ENCODE assay signal across 12 cellular contexts in genomic region chr2:39851251-39851650, GRCh38.
DNase-seq lines count a peak whose midpoint lies in the region; ATAC-seq and TF ChIP-seq lines count a peak whose summit lies in the region.
"Had no signal": no experiment of that assay in that cellular context is flagged by ENCODE, and none has a peak within 500 bp of the region (broad histone marks: within the 10 kb centered on the region; RNA-seq: fewer than 3 reads in every experiment).

No MANE protein-coding gene starts in this region.

- H3K23ac ChIP-seq in trophoblast cell (ENCODE audit: low read length), result no peak overlapping the region

- H3K18ac ChIP-seq in trophoblast cell (ENCODE audit: low read length), result no peak overlapping the region

- H3K27me3 ChIP-seq in adipocyte (replicated peaks; ENCODE audit: control insufficient read depth, insufficient read depth, low read length) (no peaks in the 10 kb centered on the region), trophoblast cell (ENCODE audit: insufficient read depth, low read length) (no peaks in the 10 kb centered on the region), thyroid gland (no peaks in the 10 kb centered on the region)
- H3K27me3 ChIP-seq: colonic mucosa, stomach had no signal

- no peak for TF ChIP-seq POLR2A in thyroid gland (IDR thresholded peaks at IDR 0.05)

- H2BK12ac ChIP-seq in trophoblast cell (ENCODE audit: low read length), result no peak overlapping the region

- no peak overlapping the region for H2BK5ac ChIP-seq in trophoblast cell (ENCODE audit: low read depth, low read length, poor library complexity)

- H3K36me3 ChIP-seq in adipocyte (ENCODE audit: control insufficient read depth, insufficient read depth, low read length, severe bottlenecking) (no peaks in the 10 kb centered on the region), trophoblast cell (ENCODE audit: control insufficient read depth in 1 of 2, insufficient read depth in 2 of 2, low read length in 2 of 2) (no peaks in the 10 kb centered on the region), thyroid gland (no peaks in the 10 kb centered on the region)
- H3K36me3 ChIP-seq: colonic mucosa, stomach had no signal

- no peak overlapping the region for H3K4ac ChIP-seq in trophoblast cell (ENCODE audit: low read depth, low read length)

- intact Hi-C loops in thyroid gland (cut with DNase I), result no loop called here

- H3K4me2 ChIP-seq in trophoblast cell (ENCODE audit: low read length), result no peak overlapping the region

- H4K12ac ChIP-seq in trophoblast cell (ENCODE audit: low read depth, low read length), result no peak overlapping the region

- DNase-seq in adipocyte (ENCODE audit: low read depth) (peak; percentile 18), trophoblast cell (peak; percentile 9 to 71), OCI-M2 (lab: John Stamatoyannopoulos, UW; ENCODE audit: unreplicated experiment) (no peak), thyroid gland (no peak), NCI-H1105 treated with DMSO at 0.1 percent for 48 hours (lab: John Stamatoyannopoulos, UW) (no peak), HUDEP-2 (lab: John Stamatoyannopoulos, UW; ENCODE audit: unreplicated experiment in 76 of 76) (no peak)
- DNase-seq: CD8-positive, alpha-beta memory T cell; colonic mucosa; NCI-H526; stomach had no signal

- no peak for TF ChIP-seq CTCF in thyroid gland (IDR thresholded peaks at IDR 0.05)

- H3K79me1 ChIP-seq in trophoblast cell (ENCODE audit: low read length), result no peaks in the 10 kb centered on the region

- no peak overlapping the region for H4K91ac ChIP-seq in trophoblast cell (ENCODE audit: low read depth, low read length)

- H3K27ac ChIP-seq in trophoblast cell (ENCODE audit: low read depth, low read length) (no peak overlapping the region), thyroid gland (no peak overlapping the region)
- H3K27ac ChIP-seq: colonic mucosa, stomach had no signal

- H4K8ac ChIP-seq in trophoblast cell (ENCODE audit: low read depth, low read length), result no peak overlapping the region

- H3K4me3 ChIP-seq in adipocyte (ENCODE audit: low read length) (peak overlapping the region; percentile 15), trophoblast cell (ENCODE audit: low read depth, low read length) (no peak overlapping the region), thyroid gland (replicated peaks in 1 of 3) (no peak overlapping the region)
- H3K4me3 ChIP-seq: colonic mucosa, stomach had no signal

- no peaks in the 10 kb centered on the region for H3K79me2 ChIP-seq in trophoblast cell (ENCODE audit: control insufficient read depth, insufficient read depth, low read length, poor library complexity)

- no CpG with 5 or more reads among the region's 8 CpGs for WGBS in trophoblast cell (ENCODE audit: extremely low coverage, insufficient coverage, insufficient read length)
- 79 to 88% methylated on average over 8 of the region's 8 CpGs for WGBS in thyroid gland, 2 donors

- H3K9me3 ChIP-seq in adipocyte (ENCODE audit: control insufficient read depth, low read length) (no peaks in the 10 kb centered on the region), trophoblast cell (ENCODE audit: insufficient read depth, low read depth, low read length) (no peaks in the 10 kb centered on the region), thyroid gland (no peaks in the 10 kb centered on the region)
- H3K9me3 ChIP-seq: colonic mucosa, stomach had no signal

- H2AK5ac ChIP-seq in trophoblast cell (ENCODE audit: low read length), result no peak overlapping the region

- H3K9ac ChIP-seq in adipocyte (ENCODE audit: low read length) (no peak overlapping the region), trophoblast cell (ENCODE audit: low read length) (no peak overlapping the region)

- no peak overlapping the region for H2AFZ ChIP-seq in trophoblast cell (ENCODE audit: insufficient read depth, low read length, poor library complexity)

- no peak overlapping the region for H2BK120ac ChIP-seq in trophoblast cell (ENCODE audit: insufficient read depth, low read length, poor library complexity)

- no peak overlapping the region for H3K14ac ChIP-seq in trophoblast cell (ENCODE audit: low read length)

- H3K4me1 ChIP-seq in adipocyte (ENCODE audit: control insufficient read depth, insufficient read depth, low read length) (peaks cover 15% of the 10 kb centered on the region), trophoblast cell (ENCODE audit: control insufficient read depth in 1 of 2, insufficient read depth in 2 of 2, low read length in 2 of 2) (no peaks in the 10 kb centered on the region), thyroid gland (no peaks in the 10 kb centered on the region)
- H3K4me1 ChIP-seq: colonic mucosa had no signal

- ATAC-seq in GM18498 (IDR thresholded peaks at IDR 0.05; ENCODE audit: unreplicated experiment), result peak; percentile 11
- peak; percentile 23 for ATAC-seq in HG02973 (IDR thresholded peaks at IDR 0.05; ENCODE audit: unreplicated experiment)

Comparison
In these comparisons a context has a peak if more than half of its experiments do, and no peak if none do; other contexts are left out.
1. DNase-seq: peak in adipocyte (single experiment) and trophoblast cell (2 of 2); none in OCI-M2 (single experiment), thyroid gland (0 of 2), NCI-H1105 treated with DMSO at 0.1 percent for 48 hours (single experiment) and HUDEP-2 (0 of 76).